ENCODE assay signal across 19 cellular contexts in genomic region chr15:36879568-36880225, GRCh38.
DNase-seq lines count a peak whose midpoint lies in the region; ATAC-seq and TF ChIP-seq lines count a peak whose summit lies in the region.
"Had no signal": no experiment of that assay in that cellular context is flagged by ENCODE, and none has a peak within 500 bp of the region (broad histone marks: within the 10 kb centered on the region; RNA-seq: fewer than 3 reads in every experiment).

No MANE protein-coding gene starts in this region.

- peaks cover 12% of the 10 kb centered on the region for H3K4me1 Mint-ChIP-seq in activated CD4-positive, alpha-beta T cell treated with anti-CD3 and anti-CD28 coated beads, Interleukin-2, amount 10 ng/mL, durations not matched to agents 7 days and 5 days
- H3K4me1 Mint-ChIP-seq in nephron progenitor cell = peaks cover 79% of the 10 kb centered on the region

- H3K9me3 ChIP-seq in esophagus squamous epithelium (no peaks in the 10 kb centered on the region), MG63 (no peaks in the 10 kb centered on the region)
- H3K9me3 ChIP-seq: upper lobe of right lung had no signal

- CTCF ChIA-PET in activated CD4-positive, alpha-beta T cell treated with anti-CD3 and anti-CD28 coated beads, Interleukin-2, amount 10 ng/mL, durations not matched to agents 7 days and 5 days (lab: Charles Lee) = no interaction called here

- TF ChIP-seq POLR2A in esophagus squamous epithelium (IDR thresholded peaks at IDR 0.05) = no peak

- no peak for DNase-seq in activated CD4-positive, alpha-beta T cell treated with anti-CD3 and anti-CD28 coated beads, Interleukin-2, amount 10 ng/mL, durations not matched to agents 7 days and 5 days
- no peak for DNase-seq in activated CD4-positive, alpha-beta T cell treated with anti-CD3 and anti-CD28 coated beads for 48 hours
- DNase-seq in esophagus squamous epithelium (lab: John Stamatoyannopoulos, UW) (no peak), nephron progenitor cell (peak; percentile 50), NCI-H2107 treated with DMSO at 0.1 percent for 48 hours (lab: John Stamatoyannopoulos, UW; ENCODE audit: unreplicated experiment) (no peak), MG63 (no peak), activated T-cell treated with anti-CD3 and anti-CD28 coated beads for 4 hours (no peak)
- DNase-seq: activated CD4-positive, alpha-beta T cell treated with anti-CD3 and anti-CD28 coated beads, Interleukin-2, amount 50 U/mL, for 1 hour; activated gamma-delta T cell; DMS79; foreskin keratinocyte; hypothalamus; left cardiac atrium; NCI-H1105; NCI-H526; upper lobe of right lung had no signal

- peaks cover 0 to 70% (median 8%) of the 10 kb centered on the region in 4 donors for H3K27me3 ChIP-seq in esophagus squamous epithelium
- H3K27me3 ChIP-seq in MG63 = peaks cover 28% of the 10 kb centered on the region

- H3K9me3 Mint-ChIP-seq in activated CD4-positive, alpha-beta T cell treated with anti-CD3 and anti-CD28 coated beads, Interleukin-2, amount 10 ng/mL, durations not matched to agents 7 days and 5 days = no peaks in the 10 kb centered on the region
- H3K9me3 Mint-ChIP-seq in nephron progenitor cell = no peaks in the 10 kb centered on the region
- H3K9me3 Mint-ChIP-seq: dendritic cell treated with granulocyte-macrophage colony-stimulating factor and Interleukin-4, amounts not matched to agents 40 ng/mL and 50 ng/mL, for 4 days had no signal

- H3K4me3 Mint-ChIP-seq in activated CD4-positive, alpha-beta T cell treated with anti-CD3 and anti-CD28 coated beads, Interleukin-2, amount 10 ng/mL, durations not matched to agents 7 days and 5 days = peak overlapping the region; percentile 1
- H3K4me3 Mint-ChIP-seq in nephron progenitor cell = peak overlapping the region; percentile 88
- H3K4me3 Mint-ChIP-seq: B cell; dendritic cell treated with granulocyte-macrophage colony-stimulating factor and Interleukin-4, amounts not matched to agents 40 ng/mL and 50 ng/mL, for 4 days had no signal

- H3K4me1 ChIP-seq in esophagus squamous epithelium = peaks cover 0 to 32% (median 9%) of the 10 kb centered on the region in 3 donors
- H3K4me1 ChIP-seq: foreskin keratinocyte had no signal

- no peak overlapping the region for H3K27ac ChIP-seq in esophagus squamous epithelium
- H3K27ac ChIP-seq: foreskin keratinocyte, upper lobe of right lung had no signal

- 47 to 60% methylated on average over 24 to 25 of the region's 25 CpGs for WGBS in esophagus squamous epithelium, 2 donors

- POLR2A ChIA-PET in activated CD4-positive, alpha-beta T cell treated with anti-CD3 and anti-CD28 coated beads, Interleukin-2, amount 10 ng/mL, durations not matched to agents 7 days and 5 days (lab: Charles Lee) = no interaction called here

- H3K4me3 ChIP-seq in esophagus squamous epithelium (peak overlapping the region in 3 of 4 donors; percentile 13 to 49 (median 31)), MG63 (no peak overlapping the region)
- H3K4me3 ChIP-seq: upper lobe of right lung had no signal

- H3K27me3 Mint-ChIP-seq in activated CD4-positive, alpha-beta T cell treated with anti-CD3 and anti-CD28 coated beads, Interleukin-2, amount 10 ng/mL, durations not matched to agents 7 days and 5 days = peaks cover 83% of the 10 kb centered on the region
- peaks cover 52% of the 10 kb centered on the region for H3K27me3 Mint-ChIP-seq in nephron progenitor cell (ENCODE audit: low read depth, poor library complexity)

- no peaks in the 10 kb centered on the region for H3K36me3 Mint-ChIP-seq in activated CD4-positive, alpha-beta T cell treated with anti-CD3 and anti-CD28 coated beads, Interleukin-2, amount 10 ng/mL, durations not matched to agents 7 days and 5 days (ENCODE audit: low read depth)
- peaks cover 6% of the 10 kb centered on the region for H3K36me3 Mint-ChIP-seq in nephron progenitor cell (ENCODE audit: low read depth)

- intact Hi-C loops in esophagus squamous epithelium (cut with DNase I) = loop anchor here (5.0 to 10.0 kb wide), 2 partner anchors 233 to 375 kb away; no protein-coding TSS in a partner anchor

- no peaks in the 10 kb centered on the region for H3K36me3 ChIP-seq in esophagus squamous epithelium
- H3K36me3 ChIP-seq in MG63 = no peaks in the 10 kb centered on the region
- H3K36me3 ChIP-seq: upper lobe of right lung had no signal

- no peak overlapping the region for H3K27ac Mint-ChIP-seq in activated CD4-positive, alpha-beta T cell treated with anti-CD3 and anti-CD28 coated beads, Interleukin-2, amount 10 ng/mL, durations not matched to agents 7 days and 5 days
- peak overlapping the region; percentile 8 for H3K27ac Mint-ChIP-seq in nephron progenitor cell
- H3K27ac Mint-ChIP-seq: B cell; dendritic cell treated with granulocyte-macrophage colony-stimulating factor and Interleukin-4, amounts not matched to agents 40 ng/mL and 50 ng/mL, for 4 days had no signal

- ATAC-seq in GM18870 (IDR thresholded peaks at IDR 0.05; ENCODE audit: unreplicated experiment) = no peak
- ATAC-seq: left cardiac atrium, upper lobe of right lung had no signal

- TF ChIP-seq CTCF in esophagus squamous epithelium (IDR thresholded peaks at IDR 0.05) (no peak), nephron progenitor cell (IDR thresholded peaks at IDR 0.05) (no peak)
